Comparison of ENCODE assay signal across 11 cellular contexts in genomic region chr9:129500863-129501770, GRCh38.
DNase-seq lines count a peak whose midpoint lies in the region; ATAC-seq and TF ChIP-seq lines count a peak whose summit lies in the region.
"Had no signal": no experiment of that assay in that cellular context is flagged by ENCODE, and none has a peak within 500 bp of the region (broad histone marks: within the 10 kb centered on the region; RNA-seq: fewer than 3 reads in every experiment).

No MANE protein-coding gene starts in this region.

- intact Hi-C loops in Panc1 (cut with micrococcal nuclease; ENCODE audit: unreplicated experiment), result no loop called here

- H3K9me3 Mint-ChIP-seq in central memory CD8-positive, alpha-beta T cell, result no peaks in the 10 kb centered on the region

- in situ Hi-C loops in Panc1 (cut with HindIII; ENCODE audit: low pct_unique_long_range_greater_than_20kb, low sequenced_read_pairs), result no loop called here

- H3K27me3 ChIP-seq in Panc1 (ENCODE audit: control insufficient read depth, insufficient read depth, low read length) (no peaks in the 10 kb centered on the region), muscle layer of colon (ENCODE audit: control insufficient read depth in 1 of 2, insufficient read depth in 2 of 2, low read length in 2 of 2) (no peaks in the 10 kb centered on the region)

- TF ChIP-seq CTCF in Panc1 (IDR thresholded peaks at IDR 0.05), result no peak
- TF ChIP-seq CTCF in GM10248 (IDR thresholded peaks at IDR 0.05; ENCODE audit: control extremely low read depth, extremely low read depth, low read depth, missing control alignments), result no peak

- H3K4me3 Mint-ChIP-seq in central memory CD8-positive, alpha-beta T cell, result no peak overlapping the region

- H3K27ac Mint-ChIP-seq in central memory CD8-positive, alpha-beta T cell (ENCODE audit: low read depth), result peak overlapping the region; percentile 16

- BruUV-seq in Panc1 (replicated peaks; lab: Mats Ljungman, UMichigan), result TSS peak; percentile 12

- DNase-seq in Panc1 (ENCODE audit: low read depth, low spot score), result no peak
- DNase-seq in central memory CD8-positive, alpha-beta T cell (ENCODE audit: low spot score in 2 of 2), result no peak
- DNase-seq in GM10248 (ENCODE audit: extremely low spot score), result no peak
- DNase-seq: DMS 273 treated with DMSO at 0.1 percent for 48 hours, NCI-H1105 treated with DMSO at 0.1 percent for 48 hours, NCI-H774 had no signal

- H3K27me3 Mint-ChIP-seq in central memory CD8-positive, alpha-beta T cell, result no peaks in the 10 kb centered on the region

- peak overlapping the region; percentile 70 for H3K27ac ChIP-seq in Panc1 (ENCODE audit: low read length)
- peak overlapping the region; percentile 73 for H3K27ac ChIP-seq in muscle layer of colon (ENCODE audit: low read depth, low read length)
- H3K27ac ChIP-seq in temporal lobe (ENCODE audit: low read depth, low read length), result peak overlapping the region; percentile 99
- H3K27ac ChIP-seq: HL-60 had no signal

- ATAC-seq in Panc1, result no peak
- no peak for ATAC-seq in central memory CD8-positive, alpha-beta T cell (replicated peaks; ENCODE audit: extremely low read depth, poor library complexity, severe bottlenecking)
- no peak for ATAC-seq in HG03354 (IDR thresholded peaks at IDR 0.05; ENCODE audit: poor library complexity, severe bottlenecking, unreplicated experiment)
- ATAC-seq in HG03097 (IDR thresholded peaks at IDR 0.05; ENCODE audit: low FRiP score, unreplicated experiment), result no peak

- H3K4me1 ChIP-seq in Panc1 (ENCODE audit: control insufficient read depth, insufficient read depth, low read length), result peaks cover 50% of the 10 kb centered on the region
- peaks cover 39% of the 10 kb centered on the region for H3K4me1 ChIP-seq in muscle layer of colon (ENCODE audit: insufficient read depth, low read length)

- H3K36me3 Mint-ChIP-seq in central memory CD8-positive, alpha-beta T cell (ENCODE audit: insufficient read depth), result peaks cover 15% of the 10 kb centered on the region

- H3K4me3 ChIP-seq in Panc1 (ENCODE audit: low read depth in 2 of 2, low read length in 2 of 2), result no peak overlapping the region
- no peak overlapping the region for H3K4me3 ChIP-seq in muscle layer of colon (ENCODE audit: low read depth in 1 of 2, low read length in 2 of 2)

- H3K36me3 ChIP-seq in Panc1 (ENCODE audit: control insufficient read depth, insufficient read depth, low read length) (no peaks in the 10 kb centered on the region), muscle layer of colon (ENCODE audit: insufficient read depth, low read length) (peaks cover 8% of the 10 kb centered on the region)

- H3K9ac ChIP-seq in muscle layer of colon (ENCODE audit: low read length), result peak overlapping the region; percentile 18

- CTCF ChIA-PET in Panc1 (lab: Charles Lee) (interaction anchor here (0.6 kb wide), 1 partner anchor 226 kb away, joined by 3 read pairs; no protein-coding TSS in a partner anchor), GM10248 (lab: Yijun Ruan, JAX) (interaction anchor here (1.7 kb wide), 1 partner anchor 11 kb away, joined by 3 read pairs; no protein-coding TSS in a partner anchor)

- no peaks in the 10 kb centered on the region for H3K9me3 ChIP-seq in Panc1 (ENCODE audit: control insufficient read depth, insufficient read depth, low read depth, low read length)
- H3K9me3 ChIP-seq in muscle layer of colon (ENCODE audit: low read length), result no peaks in the 10 kb centered on the region

- peaks cover 19% of the 10 kb centered on the region for H3K4me1 Mint-ChIP-seq in central memory CD8-positive, alpha-beta T cell

- POLR2A ChIA-PET in Panc1 (lab: Charles Lee), result interaction anchor here (0.7 kb wide), 1 partner anchor 329 kb away, joined by 4 read pairs; no protein-coding TSS in a partner anchor
- POLR2A ChIA-PET in GM10248 (lab: Yijun Ruan, JAX), result interaction anchor here (1.1 kb wide), 1 partner anchor 323 kb away, joined by 4 read pairs; the partner anchor contains the start of gene IER5L
